13 cellular contexts compared by ENCODE assay signal in the genomic region with DNA sequence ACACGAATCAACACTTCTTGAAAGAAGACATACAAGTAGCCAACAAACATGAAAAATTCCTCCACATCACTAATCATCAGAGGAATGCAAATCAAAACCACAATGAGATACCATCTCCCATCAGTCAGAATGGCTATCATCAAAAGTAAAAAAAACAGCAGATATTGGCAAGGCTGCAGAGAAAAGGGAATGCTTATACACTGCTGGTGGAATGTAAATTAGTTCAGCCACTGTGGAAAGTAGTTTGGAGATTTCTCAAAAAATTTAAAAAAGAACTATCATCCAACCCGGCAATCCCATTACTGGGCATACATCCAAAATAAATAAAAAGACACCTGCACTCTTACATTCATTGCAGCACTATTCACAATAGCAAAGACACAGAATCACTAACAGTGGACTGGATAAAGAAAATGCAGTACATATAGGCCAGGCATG.
DNase-seq lines count a peak whose midpoint lies in the region; ATAC-seq, FAIRE-seq and TF ChIP-seq lines count a peak whose summit lies in the region.
"Had no signal": no experiment of that assay in that cellular context is flagged by ENCODE, and none has a peak within 500 bp of the region (broad histone marks: within the 10 kb centered on the region; RNA-seq: fewer than 3 reads in every experiment).

No MANE protein-coding gene starts in this region.

- peak; percentile 42; the same call in 2 of the 3 replicates for ATAC-seq in DND-41 (ENCODE audit: insufficient read depth, low read depth)
- ATAC-seq: K562 had no signal

- H3K4me2 ChIP-seq in DND-41 (ENCODE audit: insufficient read depth, low read length) (no peak overlapping the region), astrocyte (ENCODE audit: low read length) (peak overlapping the region; percentile 39), hepatocyte (no peak overlapping the region)

- H3K27ac ChIP-seq in DND-41 (ENCODE audit: low read length) (no peak overlapping the region), astrocyte (ENCODE audit: low read depth, low read length) (no peak overlapping the region), liver (ENCODE audit: low read depth in 1 of 2, low read length in 2 of 2) (no peak overlapping the region), testis (no peak overlapping the region), hepatocyte (no peak overlapping the region)
- H3K27ac ChIP-seq: thyroid gland had no signal

- no peak for TF ChIP-seq CTCF in DND-41 (IDR thresholded peaks at IDR 0.05; ENCODE audit: borderline replicate concordance, extremely low read depth, low read length, poor library complexity, severe bottlenecking)
- no peak for TF ChIP-seq CTCF in astrocyte (IDR thresholded peaks at IDR 0.05; ENCODE audit: insufficient read depth, low read depth, low read length)
- TF ChIP-seq CTCF in liver (IDR thresholded peaks at IDR 0.05; ENCODE audit: low read depth, low read length, missing input control), result no peak
- TF ChIP-seq CTCF in testis (IDR thresholded peaks at IDR 0.05), result no peak
- TF ChIP-seq CTCF in hepatocyte (IDR thresholded peaks at IDR 0.05; ENCODE audit: poor library complexity), result no peak

- H3K9ac ChIP-seq in DND-41 (ENCODE audit: low read depth, low read length) (no peak overlapping the region), astrocyte (ENCODE audit: low read length) (no peak overlapping the region), liver (ENCODE audit: low read depth in 1 of 2, low read length in 2 of 2) (no peak overlapping the region)

- H3K27me3 ChIP-seq in DND-41 (ENCODE audit: insufficient read depth, low read length, poor library complexity) (no peaks in the 10 kb centered on the region), astrocyte (ENCODE audit: insufficient read depth, low read length) (no peaks in the 10 kb centered on the region), liver (ENCODE audit: control insufficient read depth in 4 of 4, insufficient read depth in 4 of 4, low read length in 3 of 4) (no peaks in the 10 kb centered on the region), testis (no peaks in the 10 kb centered on the region), hepatocyte (no peaks in the 10 kb centered on the region)
- H3K27me3 ChIP-seq: thyroid gland had no signal

- peaks cover 2% of the 10 kb centered on the region for H3K9me3 Mint-ChIP-seq in astrocyte (ENCODE audit: unreplicated experiment)

- whole genome bisulfite sequencing in liver, result 32% methylated on average over 2 of the region's 2 CpGs
- WGBS in testis, 2 donors, result 43 to 46% methylated on average over 2 of the region's 2 CpGs
- 67% methylated on average over 2 of the region's 2 CpGs for WGBS in hepatocyte (ENCODE audit: low lambda C conversion rate, missing lambda C conversion rate)

- TF ChIP-seq POLR2A in testis (IDR thresholded peaks at IDR 0.05), result no peak

- peaks cover 19% of the 10 kb centered on the region for H3K4me1 Mint-ChIP-seq in astrocyte (ENCODE audit: low read depth, unreplicated experiment)
- H3K4me1 Mint-ChIP-seq: nephron progenitor cell had no signal

- DNase-seq in DND-41 (no peak), NCI-H2081 (lab: John Stamatoyannopoulos, UW) (peak; percentile 0 to 65), astrocyte (ENCODE audit: low read depth) (peak; percentile 92), mucosa of gallbladder (ENCODE audit: low spot score) (no peak), NOMO-1 treated with DMSO at 0.1 percent for 48 hours (lab: John Stamatoyannopoulos, UW; ENCODE audit: unreplicated experiment) (no peak), testis (no peak), hepatocyte (ENCODE audit: low spot score) (no peak)
- DNase-seq: activated CD4-positive, alpha-beta memory T cell treated with anti-CD3 and anti-CD28 coated beads, Interleukin-2, amount 10 ng/mL, durations not matched to agents 7 days and 5 days; amygdala; nephron progenitor cell; thyroid gland had no signal

- H3K36me3 ChIP-seq in DND-41 (ENCODE audit: insufficient read depth, low read length) (no peaks in the 10 kb centered on the region), astrocyte (ENCODE audit: insufficient read depth, low read length) (no peaks in the 10 kb centered on the region), liver (ENCODE audit: control insufficient read depth in 4 of 4, insufficient read depth in 3 of 4, low read depth in 1 of 4, low read length in 3 of 4) (peaks cover 1 to 26% (median 8%) of the 10 kb centered on the region in 4 donors), testis (ENCODE audit: low read depth, missing control alignments) (no peaks in the 10 kb centered on the region), hepatocyte (replicated peaks; ENCODE audit: insufficient read depth, low read depth) (no peaks in the 10 kb centered on the region)
- H3K36me3 ChIP-seq: thyroid gland had no signal

- no peaks in the 10 kb centered on the region for H3K79me2 ChIP-seq in DND-41 (ENCODE audit: insufficient read depth, low read length)
- H3K79me2 ChIP-seq in astrocyte (ENCODE audit: insufficient read depth, low read length), result no peaks in the 10 kb centered on the region
- no peaks in the 10 kb centered on the region for H3K79me2 ChIP-seq in hepatocyte

- intact Hi-C loops in testis (cut with DNase I; ENCODE audit: low total_unique reads), result no loop called here

- peak; percentile 83 for FAIRE-seq in astrocyte (lab: Jason Lieb, UNC)
- FAIRE-seq: K562 had no signal

- peaks cover 8% of the 10 kb centered on the region for H3K36me3 Mint-ChIP-seq in astrocyte (ENCODE audit: low read depth, unreplicated experiment)

- H3K4me1 ChIP-seq in DND-41 (ENCODE audit: insufficient read depth, low read length) (peaks cover 26% of the 10 kb centered on the region), astrocyte (ENCODE audit: insufficient read depth, low read length) (peaks cover 8% of the 10 kb centered on the region), liver (ENCODE audit: control insufficient read depth in 4 of 4, insufficient read depth in 4 of 4, low read length in 3 of 4) (peaks cover 3 to 17% (median 7%) of the 10 kb centered on the region in 4 donors), testis (no peaks in the 10 kb centered on the region), hepatocyte (ENCODE audit: insufficient read depth) (no peaks in the 10 kb centered on the region)

- no peak overlapping the region for H3K4me3 ChIP-seq in DND-41 (ENCODE audit: low read depth in 1 of 2, low read length in 2 of 2)
- H3K4me3 ChIP-seq in astrocyte (ENCODE audit: insufficient read depth, low read depth, low read length), result no peak overlapping the region
- no peak overlapping the region for H3K4me3 ChIP-seq in liver (ENCODE audit: low read depth in 1 of 3, low read length in 3 of 3)
- no peak overlapping the region for H3K4me3 ChIP-seq in testis
- no peak overlapping the region for H3K4me3 ChIP-seq in hepatocyte
- H3K4me3 ChIP-seq: K562, thyroid gland had no signal

- H4K20me1 ChIP-seq in DND-41 (ENCODE audit: insufficient read depth, low read length), result no peaks in the 10 kb centered on the region
- H4K20me1 ChIP-seq in astrocyte (ENCODE audit: insufficient read depth, low read length), result no peaks in the 10 kb centered on the region
- no peaks in the 10 kb centered on the region for H4K20me1 ChIP-seq in hepatocyte (ENCODE audit: insufficient read depth, poor library complexity, severe bottlenecking)

- no peaks in the 10 kb centered on the region for H3K9me2 ChIP-seq in hepatocyte (replicated peaks; ENCODE audit: insufficient read depth)

- no peak overlapping the region for H2AFZ ChIP-seq in DND-41 (ENCODE audit: low read depth, low read length)
- H2AFZ ChIP-seq in astrocyte (ENCODE audit: low read depth, low read length), result no peak overlapping the region
- no peak overlapping the region for H2AFZ ChIP-seq in hepatocyte

- H3K4me3 Mint-ChIP-seq in astrocyte (ENCODE audit: unreplicated experiment), result no peak overlapping the region
- H3K4me3 Mint-ChIP-seq: activated CD4-positive, alpha-beta memory T cell treated with anti-CD3 and anti-CD28 coated beads, Interleukin-2, amount 10 ng/mL, durations not matched to agents 7 days and 5 days; nephron progenitor cell had no signal

- H3K9me3 ChIP-seq in DND-41 (ENCODE audit: insufficient read depth, low read length, severe bottlenecking) (peaks cover 10% of the 10 kb centered on the region), astrocyte (ENCODE audit: insufficient read depth, low read depth, low read length) (no peaks in the 10 kb centered on the region), liver (ENCODE audit: control insufficient read depth in 4 of 4, low read length in 3 of 4) (peaks cover 0 to 2% (median 0%) of the 10 kb centered on the region in 4 donors), testis (no peaks in the 10 kb centered on the region), hepatocyte (ENCODE audit: low read depth) (no peaks in the 10 kb centered on the region)
- H3K9me3 ChIP-seq: thyroid gland had no signal

- H3K27me3 Mint-ChIP-seq in astrocyte (ENCODE audit: low read depth, unreplicated experiment), result no peaks in the 10 kb centered on the region
- H3K27me3 Mint-ChIP-seq: activated CD4-positive, alpha-beta memory T cell treated with anti-CD3 and anti-CD28 coated beads, Interleukin-2, amount 10 ng/mL, durations not matched to agents 7 days and 5 days had no signal

- H3K27ac Mint-ChIP-seq in astrocyte (ENCODE audit: unreplicated experiment), result peak overlapping the region; percentile 36
- H3K27ac Mint-ChIP-seq: activated CD4-positive, alpha-beta memory T cell treated with anti-CD3 and anti-CD28 coated beads, Interleukin-2, amount 10 ng/mL, durations not matched to agents 7 days and 5 days; nephron progenitor cell had no signal

- TF ChIP-seq RAD21 in liver (IDR thresholded peaks at IDR 0.05), result no peak

TF ChIP-seq in liver, 16 proteins besides CTCF, POLR2A, EP300 and RAD21 (continues in another document):
- no peak for TF ChIP-seq SP1 (IDR thresholded peaks at IDR 0.05)
- TF ChIP-seq HNF4A (conservative IDR thresholded peaks at IDR 0.05), result no peak

Comparison
In these comparisons a context has a peak if more than half of its experiments do, and no peak if none do; other contexts are left out.
1. DNase-seq: peak in NCI-H2081 (2 of 2) and astrocyte (single experiment); none in DND-41 (single experiment), mucosa of gallbladder (single experiment), NOMO-1 treated with DMSO at 0.1 percent for 48 hours (single experiment), testis (single experiment) and hepatocyte (single experiment).